In the genomic region with DNA sequence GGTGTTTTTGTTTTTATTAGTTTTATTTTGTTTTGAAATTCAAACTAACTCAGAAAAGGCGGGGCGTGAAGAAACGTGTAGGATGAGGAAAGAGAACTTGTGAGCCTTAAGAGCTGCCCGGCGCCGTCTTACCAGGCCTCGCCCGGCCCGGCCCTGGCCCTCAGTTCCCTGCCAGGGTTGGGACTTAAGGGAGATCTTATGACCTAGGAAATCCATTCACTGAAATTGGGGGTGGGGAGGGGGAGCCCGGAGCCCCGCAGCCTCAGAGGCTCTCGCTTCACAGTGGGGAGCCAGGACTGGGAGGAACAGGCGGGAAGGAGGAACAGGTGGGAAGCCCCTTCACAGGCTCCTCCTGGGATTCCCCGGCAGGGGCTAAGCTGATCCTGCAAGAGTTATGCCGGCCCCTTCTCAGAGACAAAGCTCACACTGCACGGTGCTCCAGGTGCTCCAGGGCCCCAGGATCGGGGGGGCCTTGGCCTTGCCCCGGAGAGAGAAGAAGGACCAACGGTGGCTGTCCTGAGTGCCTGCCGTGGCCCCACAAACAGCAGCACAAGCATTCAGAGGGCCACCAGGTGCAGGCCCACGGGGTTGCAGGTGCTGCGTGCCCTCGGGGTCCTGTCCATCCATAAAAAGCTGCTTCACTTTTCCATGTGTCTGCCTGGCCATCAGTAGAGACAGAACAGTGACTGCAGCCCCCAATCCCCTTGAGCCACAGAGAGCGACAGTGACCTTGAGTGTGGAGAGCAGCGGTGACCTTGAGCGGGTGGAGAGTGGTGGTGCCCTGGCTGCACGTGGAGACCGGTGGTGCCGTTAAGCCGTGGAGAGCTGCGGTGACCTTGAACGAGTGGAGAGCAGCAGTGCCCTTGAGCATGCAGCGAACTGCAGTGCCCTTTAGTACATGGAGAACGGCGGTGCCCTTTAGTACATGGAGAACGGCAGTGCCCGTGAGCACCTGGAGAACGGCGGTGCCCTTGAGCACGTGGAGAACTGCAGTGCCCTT, we compare ENCODE assay signal across 16 cellular contexts.
DNase-seq lines count a peak whose midpoint lies in the region; ATAC-seq and TF ChIP-seq lines count a peak whose summit lies in the region.
"Had no signal": no experiment of that assay in that cellular context is flagged by ENCODE, and none has a peak within 500 bp of the region (broad histone marks: within the 10 kb centered on the region; RNA-seq: fewer than 3 reads in every experiment).

No MANE protein-coding gene starts in this region.

- TF ChIP-seq CTCF in GM20000 (IDR thresholded peaks at IDR 0.05; ENCODE audit: extremely low read depth, missing control alignments) (no peak), right lobe of liver (IDR thresholded peaks at IDR 0.05) (no peak)

- peak; percentile 8 for DNase-seq in GM20000 (ENCODE audit: low spot score)
- DNase-seq in right lobe of liver: peak in 2 of 3 donors; percentile 39 to 41
- no peak for DNase-seq in germinal center (ENCODE audit: low spot score)
- no peak for DNase-seq in HuH-7 (ENCODE audit: low spot score)
- no peak for DNase-seq in NCI-H187 treated with DMSO at 0.1 percent for 48 hours (lab: John Stamatoyannopoulos, UW)
- DNase-seq: DMS79 treated with DMSO at 0.1 percent for 48 hours; naive B cell; NCI-H1436 treated with DMSO at 0.1 percent for 48 hours; NCI-H526 treated with DMSO at 0.1 percent for 48 hours; stimulated activated CD4-positive, alpha-beta T cell treated with anti-CD3 and anti-CD28 coated beads, Interleukin-12 subunit alpha, Interleukin-12 subunit beta, amount 100 ng/mL, for 4 hours; T-helper 9 cell had no signal

- H3K4me3 ChIP-seq in right lobe of liver: no peak overlapping the region
- peak overlapping the region in 2 of 5 donors; percentile 31 to 43 for H3K4me3 ChIP-seq in subcutaneous abdominal adipose tissue (ENCODE audit: low read depth in 1 of 5, low read length in 5 of 5)

- ATAC-seq in right lobe of liver (peak; percentile 10 to 32 (median 22)), HG03175 (IDR thresholded peaks at IDR 0.05; ENCODE audit: unreplicated experiment) (no peak)

- peak overlapping the region; percentile 75 for H3K27ac ChIP-seq in cingulate gyrus (ENCODE audit: low read depth, low read length)
- peak overlapping the region; percentile 29 to 54 (median 47) for H3K27ac ChIP-seq in right lobe of liver
- H3K27ac ChIP-seq in subcutaneous abdominal adipose tissue (ENCODE audit: low read depth, low read length): peak overlapping the region; percentile 41
- H3K27ac ChIP-seq: foreskin keratinocyte, KMS-11 had no signal

- no peaks in the 10 kb centered on the region for H3K9me3 ChIP-seq in right lobe of liver
- peaks cover 0 to 5% (median 0%) of the 10 kb centered on the region in 5 donors for H3K9me3 ChIP-seq in subcutaneous abdominal adipose tissue (ENCODE audit: control insufficient read depth in 5 of 5, low read length in 5 of 5)

- intact Hi-C loops in right lobe of liver (cut with DNase I): no loop called here

- WGBS in right lobe of liver (ENCODE audit: insufficient coverage, low coverage, low lambda C conversion rate, missing lambda C conversion rate): 76% methylated on average over 9 of the region's 40 CpGs

- TF ChIP-seq POLR2A in right lobe of liver (IDR thresholded peaks at IDR 0.05): no peak

- H3K36me3 ChIP-seq in right lobe of liver (no peaks in the 10 kb centered on the region), subcutaneous abdominal adipose tissue (ENCODE audit: control insufficient read depth in 5 of 5, insufficient read depth in 5 of 5, low read length in 5 of 5) (no peaks in the 10 kb centered on the region)

- H3K9ac ChIP-seq in subcutaneous abdominal adipose tissue (ENCODE audit: low read length in 5 of 5): peak overlapping the region in 1 of 5 donors; percentile 37
- H3K9ac ChIP-seq: KMS-11 had no signal

- no peaks in the 10 kb centered on the region for H3K4me1 ChIP-seq in right lobe of liver
- H3K4me1 ChIP-seq in subcutaneous abdominal adipose tissue (ENCODE audit: control insufficient read depth in 5 of 5, insufficient read depth in 5 of 5, low read length in 5 of 5): peaks cover 0 to 34% (median 15%) of the 10 kb centered on the region in 5 donors
- H3K4me1 ChIP-seq: foreskin keratinocyte had no signal

- no peaks in the 10 kb centered on the region for H3K27me3 ChIP-seq in right lobe of liver
- peaks cover 0 to 5% (median 0%) of the 10 kb centered on the region in 5 donors for H3K27me3 ChIP-seq in subcutaneous abdominal adipose tissue (ENCODE audit: control insufficient read depth in 5 of 5, insufficient read depth in 4 of 5, low read length in 5 of 5)
- H3K27me3 ChIP-seq: foreskin keratinocyte had no signal

Comparison
In these comparisons a context has a peak if more than half of its experiments do, and no peak if none do; other contexts are left out.
1. DNase-seq: peak in GM20000 (single experiment) and right lobe of liver (2 of 3); none in germinal center (single experiment), HuH-7 (single experiment) and NCI-H187 treated with DMSO at 0.1 percent for 48 hours (single experiment).
2. Peak in every context shown above with its lines, with median percentiles within 50 percentile points of each other: H3K27ac ChIP-seq.